8 cellular contexts compared by ENCODE assay signal in genomic region chrX:12080265-12080664, GRCh38. TPM values are rescaled to one million over a fixed set of nuclear protein-coding genes. Genes with fewer than 3 reads are reported as not detected.
A peak's percentile ranks its signal among the peaks of the same experiment; 100 is the strongest.
DNase-seq lines count a peak whose midpoint lies in the region; ATAC-seq and TF ChIP-seq lines count a peak whose summit lies in the region.

No MANE protein-coding gene starts in this region.

- H3K4me1 Mint-ChIP-seq in chondrocyte (ENCODE audit: low read depth) (no peaks in the 10 kb centered on the region), neural crest cell (no peaks in the 10 kb centered on the region)

- TF ChIP-seq CTCF in 22Rv1 (IDR thresholded peaks at IDR 0.05) (peak; percentile 63), GM13976 (IDR thresholded peaks at IDR 0.05; ENCODE audit: borderline replicate concordance, control extremely low read depth, extremely low read depth, insufficient read depth, missing control alignments) (peak; percentile 35), chondrocyte (IDR thresholded peaks at IDR 0.05) (peak; percentile 78), neural crest cell (conservative IDR thresholded peaks at IDR 0.05) (peak; percentile 70)

- H3K36me3 Mint-ChIP-seq in chondrocyte (ENCODE audit: low read depth), result no peaks in the 10 kb centered on the region
- no peaks in the 10 kb centered on the region for H3K36me3 Mint-ChIP-seq in neural crest cell (ENCODE audit: low read depth)

- H3K27me3 Mint-ChIP-seq in chondrocyte (ENCODE audit: low read depth) (peaks cover 7% of the 10 kb centered on the region), neural crest cell (ENCODE audit: low read depth) (peaks cover 30% of the 10 kb centered on the region)

- in situ Hi-C loops in GM13976 (cut with MboI; ENCODE audit: low sequenced_read_pairs, unreplicated experiment), result loop anchor here (25.0 kb wide), 1 partner anchor 632 kb away; no protein-coding TSS in a partner anchor

- H3K27ac Mint-ChIP-seq in chondrocyte (ENCODE audit: unreplicated experiment), result no peak overlapping the region
- H3K27ac Mint-ChIP-seq in neural crest cell (ENCODE audit: unreplicated experiment), result no peak overlapping the region

- ATAC-seq in HG02884 (IDR thresholded peaks at IDR 0.05; ENCODE audit: unreplicated experiment) (no peak), HG03460 (IDR thresholded peaks at IDR 0.05; ENCODE audit: unreplicated experiment) (no peak)

- DNase-seq in GM13976 (ENCODE audit: low spot score), result peak; percentile 18
- DNase-seq in NCI-H1694 treated with DMSO at 0.1 percent for 48 hours (lab: John Stamatoyannopoulos, UW), result peak; percentile 7
- no peak for DNase-seq in chondrocyte (ENCODE audit: low spot score)
- DNase-seq in neural crest cell (ENCODE audit: low read depth, low spot score), result no peak
- no peak for DNase-seq in stimulated activated CD4-positive, alpha-beta T cell treated with anti-CD3 and anti-CD28 coated beads, Interleukin-2, amount 100 ng/mL, for 24 hours

- H3K27ac ChIP-seq in 22Rv1, result no peak overlapping the region

- H3K9me3 Mint-ChIP-seq in chondrocyte (ENCODE audit: low read depth) (peaks cover 2% of the 10 kb centered on the region), neural crest cell (peaks cover 5% of the 10 kb centered on the region)

- H3K4me3 Mint-ChIP-seq in chondrocyte (ENCODE audit: unreplicated experiment) (no peak overlapping the region), neural crest cell (no peak overlapping the region)

RNA-seq across cellular contexts. Expression of gene FRMPD4, which starts 58.0 kb away (rescaled TPM):
- total RNA-seq in chondrocyte, result 0.10 to 0.22 TPM in 2 of 3 replicates, not detected in the other
- 0.07 TPM in 1 of 2 replicates, not detected in the other for total RNA-seq in neural crest cell

Comparison
In these comparisons a context has a peak if more than half of its experiments do, and no peak if none do; other contexts are left out.
1. DNase-seq: peak in GM13976 (single experiment) and NCI-H1694 treated with DMSO at 0.1 percent for 48 hours (single experiment); none in chondrocyte (single experiment), neural crest cell (single experiment) and stimulated activated CD4-positive, alpha-beta T cell treated with anti-CD3 and anti-CD28 coated beads, Interleukin-2, amount 100 ng/mL, for 24 hours (0 of 2).
2. Peak in every context shown above with its lines, with median percentiles within 50 percentile points of each other: CTCF ChIP-seq.